ENCODE assay signal across 1 cellular context in the genomic region with DNA sequence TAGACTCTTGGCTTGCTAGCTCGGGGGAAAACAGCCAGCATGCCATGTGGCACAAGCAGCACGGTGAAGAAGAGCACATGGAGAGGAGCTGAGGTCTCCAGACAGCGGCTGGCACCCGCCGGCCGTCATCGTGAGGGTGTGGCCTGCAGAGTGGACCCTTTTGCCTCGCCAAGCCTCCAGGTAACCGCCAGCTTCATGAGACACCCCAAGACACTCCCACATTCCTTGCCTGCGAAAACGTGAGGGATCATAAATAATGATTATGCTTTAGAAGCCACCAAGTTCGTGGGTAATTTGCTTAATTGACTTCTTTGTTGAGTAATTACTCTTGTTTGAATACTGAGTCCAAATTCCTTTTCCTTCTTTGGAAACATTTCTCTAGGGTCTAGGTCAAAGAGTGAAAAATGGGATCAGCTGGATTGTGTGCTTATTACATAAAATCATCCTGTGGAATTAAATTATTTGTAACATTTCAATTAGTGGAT.
TF ChIP-seq lines count a peak whose summit lies in the region.

No MANE protein-coding gene starts in this region.

TF ChIP-seq in HepG2, 621 proteins besides CTCF, POLR2A, EP300 and RAD21 (continued from another document):
- TF ChIP-seq MAX (IDR thresholded peaks at IDR 0.05): peak; percentile 60; the same call in 1 of the 2 replicates
- TF ChIP-seq ZNF775 (CRISPR knock-in tag; IDR thresholded peaks at IDR 0.05; ENCODE audit: borderline replicate concordance): 0 out of 2 replicates have a peak, but pooled peaks have one; percentile 35
- TF ChIP-seq TBX2 (CRISPR knock-in tag; IDR thresholded peaks at IDR 0.05; ENCODE audit: borderline replicate concordance): no peak
- TF ChIP-seq, protein P1, sequence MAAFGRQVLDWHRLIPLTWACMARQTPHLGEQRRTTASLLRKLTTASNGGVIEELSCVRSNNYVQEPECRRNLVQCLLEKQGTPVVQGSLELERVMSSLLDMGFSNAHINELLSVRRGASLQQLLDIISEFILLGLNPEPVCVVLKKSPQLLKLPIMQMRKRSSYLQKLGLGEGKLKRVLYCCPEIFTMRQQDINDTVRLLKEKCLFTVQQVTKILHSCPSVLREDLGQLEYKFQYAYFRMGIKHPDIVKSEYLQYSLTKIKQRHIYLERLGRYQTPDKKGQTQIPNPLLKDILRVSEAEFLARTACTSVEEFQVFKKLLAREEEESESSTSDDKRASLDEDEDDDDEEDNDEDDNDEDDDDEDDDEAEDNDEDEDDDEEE (CRISPR knock-in tag; IDR thresholded peaks at IDR 0.05): 0 out of 2 replicates have a peak, but pooled peaks have one; percentile 44
- TF ChIP-seq FOXA3 (CRISPR knock-in tag; IDR thresholded peaks at IDR 0.05): peak; percentile 27; the same call in 1 of the 2 replicates
- TF ChIP-seq ZNF501 (CRISPR knock-in tag; IDR thresholded peaks at IDR 0.05): 0 out of 2 replicates have a peak, but pooled peaks have one; percentile 45
- no peak for TF ChIP-seq ZNF766 (CRISPR knock-in tag; IDR thresholded peaks at IDR 0.05; ENCODE audit: borderline replicate concordance)
- TF ChIP-seq RXRB (CRISPR knock-in tag; IDR thresholded peaks at IDR 0.05; ENCODE audit: borderline replicate concordance): 0 out of 2 replicates have a peak, but pooled peaks have one; percentile 13
- no peak for TF ChIP-seq GRHL1 (CRISPR knock-in tag; conservative IDR thresholded peaks at IDR 0.05)
- TF ChIP-seq ELF1 (CRISPR knock-in tag; IDR thresholded peaks at IDR 0.05): no peak
- peak; percentile 27; the same call in 1 of the 2 replicates for TF ChIP-seq MTA1 (CRISPR knock-in tag; IDR thresholded peaks at IDR 0.05; ENCODE audit: borderline replicate concordance)
- no peak for TF ChIP-seq BCL6 (CRISPR knock-in tag; IDR thresholded peaks at IDR 0.05)
- no peak for TF ChIP-seq CENPX (CRISPR knock-in tag; IDR thresholded peaks at IDR 0.05)
- TF ChIP-seq SETDB1 (CRISPR knock-in tag; IDR thresholded peaks at IDR 0.05; ENCODE audit: borderline replicate concordance): no peak
- no peak for TF ChIP-seq SIX1 (CRISPR knock-in tag; IDR thresholded peaks at IDR 0.05; ENCODE audit: borderline replicate concordance)
- TF ChIP-seq, protein P2, sequence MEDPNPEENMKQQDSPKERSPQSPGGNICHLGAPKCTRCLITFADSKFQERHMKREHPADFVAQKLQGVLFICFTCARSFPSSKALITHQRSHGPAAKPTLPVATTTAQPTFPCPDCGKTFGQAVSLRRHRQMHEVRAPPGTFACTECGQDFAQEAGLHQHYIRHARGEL (CRISPR knock-in tag; IDR thresholded peaks at IDR 0.05): no peak
- peak; percentile 67; the same call in 1 of the 2 replicates for TF ChIP-seq MYC (CRISPR knock-in tag; IDR thresholded peaks at IDR 0.05; ENCODE audit: borderline replicate concordance)
- no peak for TF ChIP-seq ISX (CRISPR knock-in tag; conservative IDR thresholded peaks at IDR 0.05)
- no peak for TF ChIP-seq U2AF2 (IDR thresholded peaks at IDR 0.05; ENCODE audit: low read depth, low read length)
- TF ChIP-seq LCORL (IDR thresholded peaks at IDR 0.05): no peak
- TF ChIP-seq LCORL (CRISPR knock-in tag; IDR thresholded peaks at IDR 0.05): 0 out of 2 replicates have a peak, but pooled peaks have one; percentile 10
- no peak for TF ChIP-seq SOX6 (IDR thresholded peaks at IDR 0.05)
- peak; percentile 55 for TF ChIP-seq SOX6 (CRISPR knock-in tag; IDR thresholded peaks at IDR 0.05)
- TF ChIP-seq AHDC1 (CRISPR knock-in tag; IDR thresholded peaks at IDR 0.05; ENCODE audit: borderline replicate concordance): peak; percentile 42; the same call in 1 of the 2 replicates
- TF ChIP-seq POLR2AphosphoS5 (IDR thresholded peaks at IDR 0.05; ENCODE audit: low read depth, low read length): no peak
- TF ChIP-seq RFXAP (CRISPR knock-in tag; IDR thresholded peaks at IDR 0.05; ENCODE audit: borderline replicate concordance): no peak
- TF ChIP-seq CREM (IDR thresholded peaks at IDR 0.05): no peak
- TF ChIP-seq CREM (CRISPR knock-in tag; IDR thresholded peaks at IDR 0.05): no peak
- no peak for TF ChIP-seq PCBP2 (optimal IDR thresholded peaks at IDR 0.05; ENCODE audit: low read depth, low read length, poor library complexity, severe bottlenecking)
- TF ChIP-seq ZNF687 (CRISPR knock-in tag; IDR thresholded peaks at IDR 0.05): peak; percentile 84
- TF ChIP-seq NR2C2 (CRISPR knock-in tag; IDR thresholded peaks at IDR 0.05; ENCODE audit: borderline replicate concordance): peak; percentile 33; the same call in 1 of the 2 replicates
- peak; percentile 42; the same call in 1 of the 2 replicates for TF ChIP-seq TBX3 (IDR thresholded peaks at IDR 0.05; ENCODE audit: borderline replicate concordance)
- TF ChIP-seq RBM39 (IDR thresholded peaks at IDR 0.05; ENCODE audit: low read depth, low read length, poor library complexity, severe bottlenecking): no peak
- 0 out of 2 replicates have a peak, but pooled peaks have one; percentile 60 for TF ChIP-seq WIZ (CRISPR knock-in tag; IDR thresholded peaks at IDR 0.05)
- TF ChIP-seq FOXK1 (CRISPR knock-in tag; IDR thresholded peaks at IDR 0.05; ENCODE audit: borderline replicate concordance, low read depth): no peak
- peak; percentile 65 for TF ChIP-seq TFAP4 (IDR thresholded peaks at IDR 0.05; ENCODE audit: borderline replicate concordance, low read depth)
- no peak for TF ChIP-seq MAFG (CRISPR knock-in tag; IDR thresholded peaks at IDR 0.05)
- no peak for TF ChIP-seq ZNF552 (CRISPR knock-in tag; IDR thresholded peaks at IDR 0.05; ENCODE audit: borderline replicate concordance)
- TF ChIP-seq ZNF788 (CRISPR knock-in tag; IDR thresholded peaks at IDR 0.05; ENCODE audit: borderline replicate concordance): no peak
- no peak for TF ChIP-seq JDP2 (CRISPR knock-in tag; IDR thresholded peaks at IDR 0.05; ENCODE audit: borderline replicate concordance)
- TF ChIP-seq ZFP1 (CRISPR knock-in tag; IDR thresholded peaks at IDR 0.05): no peak
- TF ChIP-seq ZNF839 (CRISPR knock-in tag; IDR thresholded peaks at IDR 0.05; ENCODE audit: borderline replicate concordance): no peak
- TF ChIP-seq ZNF749 (CRISPR knock-in tag; IDR thresholded peaks at IDR 0.05; ENCODE audit: borderline replicate concordance): no peak
- no peak for TF ChIP-seq NR1H2 (CRISPR knock-in tag; IDR thresholded peaks at IDR 0.05; ENCODE audit: borderline replicate concordance, low read depth)
- no peak for TF ChIP-seq MZF1 (CRISPR knock-in tag; IDR thresholded peaks at IDR 0.05; ENCODE audit: borderline replicate concordance)
- TF ChIP-seq MAFK (conservative IDR thresholded peaks at IDR 0.05 in 1 of 2, IDR thresholded peaks at IDR 0.05 in 1 of 2; ENCODE audit: low read length in 2 of 2): no peak
